Comparison of ENCODE assay signal across 8 cellular contexts in genomic region chr11:67267188-67268035, GRCh38. TPM values are rescaled to one million over a fixed set of nuclear protein-coding genes. Genes with fewer than 3 reads are reported as not detected.
DNase-seq lines count a peak whose midpoint lies in the region; FAIRE-seq and TF ChIP-seq lines count a peak whose summit lies in the region.

No MANE protein-coding gene starts in this region.

- H3K27ac ChIP-seq in kidney (ENCODE audit: low read depth in 2 of 2, low read length in 2 of 2) (peak overlapping the region; percentile 61 to 84), subcutaneous abdominal adipose tissue (ENCODE audit: low read depth, low read length) (peak overlapping the region; percentile 83)

- H3K4me1 ChIP-seq in kidney (ENCODE audit: control insufficient read depth in 1 of 2, insufficient read depth in 1 of 2, low read depth in 1 of 2, low read length in 2 of 2), result peaks cover 41 to 64% of the 10 kb centered on the region in 2 donors
- peaks cover 29 to 76% (median 72%) of the 10 kb centered on the region in 5 donors for H3K4me1 ChIP-seq in subcutaneous abdominal adipose tissue (ENCODE audit: control insufficient read depth in 5 of 5, insufficient read depth in 5 of 5, low read length in 5 of 5)

- intact Hi-C loops in kidney (cut with DNase I), result loop anchor here (5.0 kb wide), 1 partner anchor 50 kb away; no protein-coding TSS in a partner anchor

- H3K27me3 ChIP-seq in MG63 (no peaks in the 10 kb centered on the region), subcutaneous abdominal adipose tissue (ENCODE audit: control insufficient read depth in 5 of 5, insufficient read depth in 4 of 5, low read length in 5 of 5) (no peaks in the 10 kb centered on the region)

- no peak for FAIRE-seq in kidney (lab: Jason Lieb, UNC)

- peak overlapping the region; percentile 76 to 94 for H3K9ac ChIP-seq in kidney (ENCODE audit: low read length in 2 of 2)
- peak overlapping the region; percentile 56 to 87 (median 81) for H3K9ac ChIP-seq in subcutaneous abdominal adipose tissue (ENCODE audit: low read length in 5 of 5)

- H3K36me3 ChIP-seq in MG63, result peaks cover 11% of the 10 kb centered on the region
- H3K36me3 ChIP-seq in kidney (ENCODE audit: control insufficient read depth in 1 of 2, insufficient read depth in 2 of 2, low read length in 2 of 2), result peaks cover 2 to 5% of the 10 kb centered on the region in 2 donors
- peaks cover 0 to 5% (median 0%) of the 10 kb centered on the region in 5 donors for H3K36me3 ChIP-seq in subcutaneous abdominal adipose tissue (ENCODE audit: control insufficient read depth in 5 of 5, insufficient read depth in 5 of 5, low read length in 5 of 5)

- no peaks in the 10 kb centered on the region for H3K9me3 ChIP-seq in MG63
- H3K9me3 ChIP-seq in kidney (ENCODE audit: control insufficient read depth in 1 of 2, low read length in 2 of 2), result no peaks in the 10 kb centered on the region
- H3K9me3 ChIP-seq in subcutaneous abdominal adipose tissue (ENCODE audit: control insufficient read depth in 5 of 5, low read length in 5 of 5), result no peaks in the 10 kb centered on the region

- no peak for TF ChIP-seq CTCF in astrocyte of the cerebellum (IDR thresholded peaks at IDR 0.05; ENCODE audit: low read depth, low read length, missing control alignments)
- no peak for TF ChIP-seq CTCF in kidney (IDR thresholded peaks at IDR 0.05; ENCODE audit: borderline replicate concordance, extremely low read depth, insufficient read depth)

- DNase-seq in DMS53 treated with DMSO at 0.1 percent for 48 hours (lab: John Stamatoyannopoulos, UW; ENCODE audit: unreplicated experiment) (peak; percentile 51), MG63 (no peak), astrocyte of the cerebellum (ENCODE audit: low read depth) (no peak), kidney (peak; percentile 84), EL (no peak), NOMO-1 (lab: John Stamatoyannopoulos, UW; ENCODE audit: unreplicated experiment in 2 of 2) (no peak), HPDE6-E6E7 (ENCODE audit: extremely low spot score) (no peak)

- in situ Hi-C loops in astrocyte of the cerebellum (cut with HindIII; ENCODE audit: low sequenced_read_pairs), result no loop called here

- H3K4me3 ChIP-seq in MG63 (peak overlapping the region; percentile 70), astrocyte of the cerebellum (ENCODE audit: low read depth, low read length) (peak overlapping the region; percentile 78), kidney (ENCODE audit: low read length in 2 of 2) (peak overlapping the region; percentile 58 to 78), subcutaneous abdominal adipose tissue (ENCODE audit: low read depth in 1 of 5, low read length in 5 of 5) (peak overlapping the region; percentile 72 to 86 (median 85))

RNA-seq across cellular contexts. Expression of gene GRK2, which starts 1.1 kb away (rescaled TPM):
- 24.2 and 31.8 TPM in 2 replicates for total RNA-seq in MG63 (2014; rRNA removed; shearing (Covaris generic); ENCODE audit: low replicate concordance)
- 80.8 TPM for total RNA-seq in kidney
- 28.2 TPM for polyA plus RNA-seq in kidney (ENCODE audit: insufficient read depth, low read depth, low replicate concordance)

RNA-seq across cellular contexts. Expression of gene ANKRD13D, which starts 21.7 kb away (rescaled TPM):
- total RNA-seq in MG63 (2014; rRNA removed; shearing (Covaris generic); ENCODE audit: low replicate concordance), result 17.2 and 25.8 TPM in 2 replicates
- 68.3 TPM for total RNA-seq in kidney
- 21.9 TPM for polyA plus RNA-seq in kidney (ENCODE audit: insufficient read depth, low read depth, low replicate concordance)

RNA-seq across cellular contexts. Expression of gene SSH3, which starts 35.9 kb away (rescaled TPM):
- 3.8 and 5.1 TPM in 2 replicates for total RNA-seq in MG63 (2014; rRNA removed; shearing (Covaris generic); ENCODE audit: low replicate concordance)
- 68.9 TPM for total RNA-seq in kidney
- 25.0 TPM for polyA plus RNA-seq in kidney (ENCODE audit: insufficient read depth, low read depth, low replicate concordance)

Comparison
In these comparisons a context has a peak if more than half of its experiments do, and no peak if none do; other contexts are left out.
1. DNase-seq: peak in DMS53 treated with DMSO at 0.1 percent for 48 hours (single experiment) and kidney (single experiment); none in MG63 (single experiment), astrocyte of the cerebellum (single experiment), EL (single experiment), NOMO-1 (0 of 2) and HPDE6-E6E7 (single experiment).
2. RNA of gene SSH3, which starts 35.9 kb away (total RNA-seq): 68.9 TPM in kidney (single experiment); 3.8 to 5.1 TPM in MG63; every median in the first group is over 10 times any median in the second.
3. Peak in every context shown above with its lines, with median percentiles within 50 percentile points of each other: H3K4me3 ChIP-seq.